Comparison of ENCODE assay signal across 8 cellular contexts in the genomic region with DNA sequence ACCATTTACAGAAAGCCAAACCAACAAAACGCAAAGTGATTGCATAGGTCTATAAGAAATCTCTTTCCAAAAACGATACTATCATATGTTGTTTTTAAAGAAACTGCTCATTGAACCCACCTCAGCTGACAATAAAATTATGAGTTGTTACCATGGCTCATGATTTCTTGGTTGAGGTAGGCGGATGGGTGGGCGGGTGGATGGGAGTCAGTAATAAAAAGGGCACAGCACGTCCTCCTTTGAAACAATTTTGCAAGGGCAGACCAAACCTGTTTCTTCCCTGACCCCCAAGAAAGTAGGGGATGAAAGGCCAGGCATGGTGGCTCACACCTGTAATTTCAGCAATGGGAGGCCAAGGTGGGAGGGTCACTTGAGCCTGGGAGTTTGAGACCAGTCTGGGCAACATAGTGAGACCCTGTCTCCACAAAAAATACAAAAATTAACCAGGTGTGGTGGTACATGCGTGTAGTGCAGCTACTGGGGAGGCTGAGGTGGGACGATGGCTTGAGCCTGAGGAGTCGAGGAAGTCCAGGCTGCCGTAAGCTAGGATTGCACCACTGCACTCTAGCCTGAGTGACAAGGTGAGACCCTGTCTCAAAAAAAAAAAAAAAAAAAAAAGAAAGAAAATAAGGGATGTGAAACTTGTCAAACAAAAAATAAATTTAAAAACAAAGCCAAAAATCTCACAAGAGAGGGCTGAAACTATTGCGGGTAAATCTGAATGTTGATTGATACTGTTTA. TPM values are rescaled to one million over a fixed set of nuclear protein-coding genes. Genes with fewer than 3 reads are reported as not detected.
DNase-seq lines count a peak whose midpoint lies in the region; ATAC-seq and TF ChIP-seq lines count a peak whose summit lies in the region.

No MANE protein-coding gene starts in this region.

- H3K36me3 Mint-ChIP-seq in IgD-negative memory B cell (no peaks in the 10 kb centered on the region), naive B cell (peaks cover 0 to 4% of the 10 kb centered on the region in 2 donors)

- H3K27ac Mint-ChIP-seq in IgD-negative memory B cell (peak overlapping the region in 1 of 3 donors; percentile 76), naive B cell (peak overlapping the region in 2 of 6 donors; percentile 60 to 86)

- H3K9me3 Mint-ChIP-seq in IgD-negative memory B cell (no peaks in the 10 kb centered on the region), naive B cell (no peaks in the 10 kb centered on the region)

- peak overlapping the region; percentile 77 for H3K27ac ChIP-seq in 22Rv1

- no peak for TF ChIP-seq CTCF in 22Rv1 (IDR thresholded peaks at IDR 0.05)

- no peak for ATAC-seq in naive B cell (ENCODE audit: low read depth in 2 of 2)

- H3K27me3 Mint-ChIP-seq in IgD-negative memory B cell (peaks cover 2% of the 10 kb centered on the region), naive B cell (no peaks in the 10 kb centered on the region)

- H3K4me1 Mint-ChIP-seq in IgD-negative memory B cell (peaks cover 28 to 48% (median 45%) of the 10 kb centered on the region in 3 donors), naive B cell (peaks cover 24 to 52% (median 50%) of the 10 kb centered on the region in 3 donors)

- DNase-seq in activated T-helper 9 cell treated with anti-CD3 and anti-CD28 coated beads, Interleukin-2, amount 50 U/mL, for 16 hours (ENCODE audit: low read depth): peak; percentile 40
- DNase-seq in naive B cell (no peak), epidermal melanocyte (ENCODE audit: insufficient read length, low spot score) (no peak), NCI-H2171 (lab: John Stamatoyannopoulos, UW) (no peak), SIG-M5 (lab: John Stamatoyannopoulos, UW) (no peak), kidney glomerular epithelial cell (lab: John Stamatoyannopoulos, UW) (no peak)

- H3K4me3 Mint-ChIP-seq in IgD-negative memory B cell (peak overlapping the region; percentile 34 to 98 (median 96)), naive B cell (peak overlapping the region; percentile 67 to 99 (median 90))

RNA-seq across cellular contexts. Expression of a gene that starts 2.1 kb away (rescaled TPM):
- 44.2 TPM for polyA plus RNA-seq in IgD-negative memory B cell
- polyA plus RNA-seq in naive B cell (ENCODE audit: low read depth in 6 of 6): 10 to 100 TPM; 46.8 to 74.4 (median 62.4) TPM

RNA-seq across cellular contexts. Expression of a gene that starts 17.8 kb away (rescaled TPM):
- not detected for polyA plus RNA-seq in IgD-negative memory B cell
- not detected for polyA plus RNA-seq in naive B cell (ENCODE audit: low read depth in 6 of 6)

RNA-seq across cellular contexts. Expression of a gene that starts 53.6 kb away (rescaled TPM):
- polyA plus RNA-seq in IgD-negative memory B cell: not detected
- not detected for polyA plus RNA-seq in naive B cell (ENCODE audit: low read depth in 6 of 6)
